15 cellular contexts compared by ENCODE assay signal in the genomic region with DNA sequence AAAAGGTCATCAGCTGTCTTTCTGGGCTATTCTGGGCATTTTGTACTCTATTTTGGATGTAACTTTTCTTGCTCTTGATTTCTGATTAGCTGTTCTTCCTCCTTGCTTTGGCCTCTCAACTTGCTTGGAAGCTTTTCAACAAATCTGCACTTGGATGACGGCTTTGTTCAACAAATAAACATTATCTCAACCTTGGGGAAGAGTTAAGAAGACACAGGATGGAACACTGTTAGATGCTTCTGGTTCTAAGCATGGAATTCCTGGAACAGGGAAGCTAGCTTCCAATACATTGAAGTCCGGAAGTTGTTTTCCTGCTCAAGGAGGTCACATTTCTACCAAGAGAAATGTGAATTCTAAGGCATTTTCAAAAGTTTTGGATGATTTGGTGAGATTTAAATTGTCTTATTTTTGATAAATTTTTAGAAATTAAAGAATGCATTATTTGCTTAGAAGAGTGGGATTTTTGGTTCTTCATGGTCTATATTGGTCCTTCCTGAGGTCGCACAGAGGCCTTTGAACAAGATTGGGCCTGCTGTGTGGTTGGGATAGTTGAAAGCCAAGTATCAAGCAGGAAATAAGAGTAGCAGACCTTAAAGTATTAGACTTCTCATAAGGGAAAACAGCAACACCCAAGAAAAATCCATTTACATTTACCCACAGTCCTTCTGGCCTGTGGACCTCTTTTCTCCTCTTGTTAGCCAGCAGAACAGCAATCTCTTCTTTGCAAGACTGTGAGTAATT. TPM values are rescaled to one million over a fixed set of nuclear protein-coding genes. Genes with fewer than 3 reads are reported as not detected.
DNase-seq lines count a peak whose midpoint lies in the region; ATAC-seq and TF ChIP-seq lines count a peak whose summit lies in the region.
"Had no signal": no experiment of that assay in that cellular context is flagged by ENCODE, and none has a peak within 500 bp of the region (broad histone marks: within the 10 kb centered on the region; RNA-seq: fewer than 3 reads in every experiment).

No MANE protein-coding gene starts in this region.

- CTCF ChIA-PET in A673 (lab: Charles Lee), result no interaction called here

- WGBS in right lobe of liver (ENCODE audit: insufficient coverage, low coverage, low lambda C conversion rate, missing lambda C conversion rate), result 46% methylated on average over 3 of the region's 3 CpGs

- no peak overlapping the region for H3K4me3 ChIP-seq in MG63
- no peak overlapping the region for H3K4me3 ChIP-seq in right lobe of liver
- H3K4me3 ChIP-seq in thoracic aorta, result no peak overlapping the region
- no peak overlapping the region for H3K4me3 ChIP-seq in A673 (ENCODE audit: low read depth, low read length, poor library complexity, severe bottlenecking)
- H3K4me3 ChIP-seq: ovary had no signal

- no TSS peak for BruUV-seq in A673 (replicated peaks; lab: Mats Ljungman, UMichigan)

- H3K27me3 ChIP-seq in MG63 (no peaks in the 10 kb centered on the region), right lobe of liver (no peaks in the 10 kb centered on the region), thoracic aorta (replicated peaks; ENCODE audit: insufficient read depth) (no peaks in the 10 kb centered on the region), A673 (replicated peaks; ENCODE audit: insufficient read depth, low read depth, low read length, poor library complexity) (no peaks in the 10 kb centered on the region)
- H3K27me3 ChIP-seq: ovary had no signal

- no peak for TF ChIP-seq POLR2A in right lobe of liver (IDR thresholded peaks at IDR 0.05)

- H3K27ac ChIP-seq in right lobe of liver (peak overlapping the region; percentile 6 to 44 (median 7)), thoracic aorta (peak overlapping the region; percentile 7 to 22), A673 (ENCODE audit: low read depth, low read length, poor library complexity, severe bottlenecking) (no peak overlapping the region)

- ATAC-seq in right lobe of liver, result peak; percentile 54 to 68 (median 64)
- no peak for ATAC-seq in thoracic aorta (ENCODE audit: insufficient number of reproducible peaks, low FRiP score, low read depth)
- no peak for ATAC-seq in GM18502 (IDR thresholded peaks at IDR 0.05; ENCODE audit: poor library complexity, unreplicated experiment)

- H3K4me1 ChIP-seq in right lobe of liver, result peaks cover 0 to 5% (median 0%) of the 10 kb centered on the region in 4 donors
- H3K4me1 ChIP-seq in thoracic aorta (ENCODE audit: control insufficient read depth in 1 of 2, low read depth in 2 of 2), result peaks cover 15 to 34% of the 10 kb centered on the region in 2 donors
- H3K4me1 ChIP-seq in A673 (ENCODE audit: insufficient read depth, low read length, poor library complexity, severe bottlenecking), result peaks cover 19% of the 10 kb centered on the region

- POLR2A ChIA-PET in A673 (lab: Charles Lee; ENCODE audit: low non-redundant PET), result no interaction called here

- peak; percentile 31 for DNase-seq in MG63
- peak; percentile 72 for DNase-seq in fibroblast of gingiva (ENCODE audit: low read depth)
- DNase-seq in right lobe of liver, result no peak
- no peak for DNase-seq in thoracic aorta (ENCODE audit: low spot score)
- DNase-seq in activated effector memory CD4-positive, alpha-beta T cell treated with Interleukin-2 at 50 U/mL for 16 hours, result no peak
- DNase-seq in A673 (ENCODE audit: low spot score), result no peak
- no peak for DNase-seq in GM03348 (ENCODE audit: low spot score)
- DNase-seq: activated CD8-positive, alpha-beta memory T cell treated with anti-CD3 and anti-CD28 coated beads for 24 hours; glutamatergic neuron; mesendoderm; NCI-H2107; stimulated activated CD4-positive, alpha-beta T cell treated with anti-CD3 and anti-CD28 coated beads, Interleukin-2, amount 100 ng/mL, for 24 hours; T-helper 9 cell had no signal

- TF ChIP-seq CTCF in right lobe of liver (IDR thresholded peaks at IDR 0.05) (no peak), thoracic aorta (IDR thresholded peaks at IDR 0.05) (no peak), A673 (conservative IDR thresholded peaks at IDR 0.05; ENCODE audit: low read depth, low read length) (no peak)

- intact Hi-C loops in right lobe of liver (cut with DNase I) (no loop called here), A673 (cut with micrococcal nuclease; ENCODE audit: unreplicated experiment) (no loop called here)

- H3K9me3 ChIP-seq in MG63 (no peaks in the 10 kb centered on the region), right lobe of liver (no peaks in the 10 kb centered on the region), thoracic aorta (no peaks in the 10 kb centered on the region), A673 (ENCODE audit: low read depth, low read length, poor library complexity, severe bottlenecking) (no peaks in the 10 kb centered on the region)
- H3K9me3 ChIP-seq: ovary had no signal

- peaks cover 9% of the 10 kb centered on the region for H3K36me3 ChIP-seq in MG63
- H3K36me3 ChIP-seq in right lobe of liver, result no peaks in the 10 kb centered on the region
- peaks cover 5% of the 10 kb centered on the region for H3K36me3 ChIP-seq in thoracic aorta
- no peaks in the 10 kb centered on the region for H3K36me3 ChIP-seq in A673 (ENCODE audit: insufficient read depth, low read length, poor library complexity, severe bottlenecking)
- H3K36me3 ChIP-seq: ovary had no signal

RNA-seq across cellular contexts. Expression of a gene that starts 59.2 kb away (rescaled TPM):
- total RNA-seq in MG63 (2014; rRNA removed; shearing (Covaris generic); ENCODE audit: low replicate concordance), result 42.3 and 45.7 TPM in 2 replicates
- 10 to 100 TPM; 24.1 to 53.9 (median 35.8) TPM for total RNA-seq in right lobe of liver
- total RNA-seq in thoracic aorta, result 100 to 1,000 TPM; 103 to 232 TPM
- total RNA-seq in A673 (2021), result 41.2 and 49.1 TPM in 2 replicates

Comparison
In these comparisons a context has a peak if more than half of its experiments do, and no peak if none do; other contexts are left out.
1. DNase-seq: peak in MG63 (single experiment) and fibroblast of gingiva (single experiment); none in right lobe of liver (0 of 3), thoracic aorta (single experiment), activated effector memory CD4-positive, alpha-beta T cell treated with Interleukin-2 at 50 U/mL for 16 hours (single experiment), A673 (single experiment) and GM03348 (single experiment).
2. ATAC-seq: peak in right lobe of liver (4 of 4); none in thoracic aorta (single experiment) and GM18502 (single experiment).